10 cellular contexts compared by ENCODE assay signal in genomic region chr1:232597721-232598120, GRCh38. TPM values are rescaled to one million over a fixed set of nuclear protein-coding genes. Genes with fewer than 3 reads are reported as not detected.
DNase-seq lines count a peak whose midpoint lies in the region; ATAC-seq and TF ChIP-seq lines count a peak whose summit lies in the region.
"Had no signal": no experiment of that assay in that cellular context is flagged by ENCODE, and none has a peak within 500 bp of the region (broad histone marks: within the 10 kb centered on the region; RNA-seq: fewer than 3 reads in every experiment).

No MANE protein-coding gene starts in this region.

- TF ChIP-seq CTCF in glutamatergic neuron (IDR thresholded peaks at IDR 0.05; ENCODE audit: partially characterized antibody, unreplicated experiment), result no peak

- peaks cover 43% of the 10 kb centered on the region for H3K4me1 Mint-ChIP-seq in stimulated activated naive CD8-positive, alpha-beta T cell treated with anti-CD3 and anti-CD28 coated beads, Interleukin-15, Interleukin-2, amounts not matched to agents 100 ng/mL and 50 ng/mL, for 24 hours (ENCODE audit: low read depth)
- H3K4me1 Mint-ChIP-seq in stimulated activated naive CD8-positive, alpha-beta T cell treated with anti-CD3 and anti-CD28 coated beads, Interleukin-15, amount 100 ng/mL, for 72 hours, result peaks cover 37% of the 10 kb centered on the region
- peaks cover 52% of the 10 kb centered on the region for H3K4me1 Mint-ChIP-seq in glutamatergic neuron (ENCODE audit: low read depth, unreplicated experiment)

- DNase-seq in stimulated activated naive CD8-positive, alpha-beta T cell treated with anti-CD3 and anti-CD28 coated beads, Interleukin-15, amount 100 ng/mL, for 72 hours, result no peak
- DNase-seq in H7, result no peak
- no peak for DNase-seq in NCI-H345 (lab: John Stamatoyannopoulos, UW)
- no peak for DNase-seq in glutamatergic neuron
- DNase-seq in NCI-H2081 treated with DMSO at 0.1 percent for 48 hours (lab: John Stamatoyannopoulos, UW), result no peak
- DNase-seq: GF-D8; stimulated activated CD4-positive, alpha-beta T cell treated with anti-CD3 and anti-CD28 coated beads, Interleukin-12 subunit alpha, Interleukin-12 subunit beta, amount 100 ng/mL, for 4 hours had no signal

- peak overlapping the region; percentile 49 for H3K27ac Mint-ChIP-seq in stimulated activated naive CD8-positive, alpha-beta T cell treated with anti-CD3 and anti-CD28 coated beads, Interleukin-15, Interleukin-2, amounts not matched to agents 100 ng/mL and 50 ng/mL, for 24 hours
- H3K27ac Mint-ChIP-seq in stimulated activated naive CD8-positive, alpha-beta T cell treated with anti-CD3 and anti-CD28 coated beads, Interleukin-15, amount 100 ng/mL, for 72 hours, result no peak overlapping the region
- H3K27ac Mint-ChIP-seq in glutamatergic neuron (ENCODE audit: unreplicated experiment), result no peak overlapping the region

- no peaks in the 10 kb centered on the region for H3K27me3 ChIP-seq in H7 (ENCODE audit: control insufficient read depth, insufficient read depth, low read length)

- no peaks in the 10 kb centered on the region for H3K27me3 Mint-ChIP-seq in stimulated activated naive CD8-positive, alpha-beta T cell treated with anti-CD3 and anti-CD28 coated beads, Interleukin-15, Interleukin-2, amounts not matched to agents 100 ng/mL and 50 ng/mL, for 24 hours
- H3K27me3 Mint-ChIP-seq in stimulated activated naive CD8-positive, alpha-beta T cell treated with anti-CD3 and anti-CD28 coated beads, Interleukin-15, amount 100 ng/mL, for 72 hours, result no peaks in the 10 kb centered on the region
- H3K27me3 Mint-ChIP-seq in glutamatergic neuron (ENCODE audit: unreplicated experiment), result peaks cover 4% of the 10 kb centered on the region

- H3K4me3 ChIP-seq in H7 (ENCODE audit: insufficient read depth, low read depth, low read length), result no peak overlapping the region

- H3K9me3 Mint-ChIP-seq in stimulated activated naive CD8-positive, alpha-beta T cell treated with anti-CD3 and anti-CD28 coated beads, Interleukin-15, Interleukin-2, amounts not matched to agents 100 ng/mL and 50 ng/mL, for 24 hours, result no peaks in the 10 kb centered on the region
- H3K9me3 Mint-ChIP-seq in stimulated activated naive CD8-positive, alpha-beta T cell treated with anti-CD3 and anti-CD28 coated beads, Interleukin-15, amount 100 ng/mL, for 72 hours, result no peaks in the 10 kb centered on the region
- peaks cover 3% of the 10 kb centered on the region for H3K9me3 Mint-ChIP-seq in glutamatergic neuron (ENCODE audit: unreplicated experiment)

- H3K4me3 Mint-ChIP-seq in stimulated activated naive CD8-positive, alpha-beta T cell treated with anti-CD3 and anti-CD28 coated beads, Interleukin-15, Interleukin-2, amounts not matched to agents 100 ng/mL and 50 ng/mL, for 24 hours, result no peak overlapping the region
- no peak overlapping the region for H3K4me3 Mint-ChIP-seq in stimulated activated naive CD8-positive, alpha-beta T cell treated with anti-CD3 and anti-CD28 coated beads, Interleukin-15, amount 100 ng/mL, for 72 hours
- no peak overlapping the region for H3K4me3 Mint-ChIP-seq in glutamatergic neuron (ENCODE audit: unreplicated experiment)

- no peaks in the 10 kb centered on the region for H3K36me3 ChIP-seq in H7 (replicated peaks; ENCODE audit: control insufficient read depth, insufficient read depth, low read length)

- ATAC-seq in stimulated activated naive CD8-positive, alpha-beta T cell treated with anti-CD3 and anti-CD28 coated beads, Interleukin-15, amount 100 ng/mL, for 72 hours, result no peak
- ATAC-seq in HG02678 (IDR thresholded peaks at IDR 0.05; ENCODE audit: unreplicated experiment), result peak; percentile 63
- ATAC-seq in HG03571 (IDR thresholded peaks at IDR 0.05; ENCODE audit: unreplicated experiment), result peak; percentile 41

- H3K36me3 Mint-ChIP-seq in stimulated activated naive CD8-positive, alpha-beta T cell treated with anti-CD3 and anti-CD28 coated beads, Interleukin-15, Interleukin-2, amounts not matched to agents 100 ng/mL and 50 ng/mL, for 24 hours (ENCODE audit: low read depth), result no peaks in the 10 kb centered on the region
- H3K36me3 Mint-ChIP-seq in glutamatergic neuron (ENCODE audit: unreplicated experiment), result peaks cover 4% of the 10 kb centered on the region

RNA-seq across cellular contexts. Expression of gene SIPA1L2, which starts 32.2 kb away (rescaled TPM):
- 43.4 and 45.6 TPM in 2 replicates for total RNA-seq in H7 (2014; rRNA removed; shearing (Covaris generic))
- total RNA-seq in glutamatergic neuron (ENCODE audit: unreplicated experiment), result 177 TPM
